In genomic region chr17:76351526-76352071, GRCh38 we compare ENCODE assay signal across 10 cellular contexts. TPM values are rescaled to one million over a fixed set of nuclear protein-coding genes. Genes with fewer than 3 reads are reported as not detected.
DNase-seq lines count a peak whose midpoint lies in the region; ATAC-seq and TF ChIP-seq lines count a peak whose summit lies in the region.
"Had no signal": no experiment of that assay in that cellular context is flagged by ENCODE, and none has a peak within 500 bp of the region (broad histone marks: within the 10 kb centered on the region; RNA-seq: fewer than 3 reads in every experiment).

No MANE protein-coding gene starts in this region.

- no peaks in the 10 kb centered on the region for H3K27me3 Mint-ChIP-seq in CD4-positive, alpha-beta T cell
- no peaks in the 10 kb centered on the region for H3K27me3 Mint-ChIP-seq in activated naive CD8-positive, alpha-beta T cell treated with anti-CD3 and anti-CD28 coated beads for 36 hours
- H3K27me3 Mint-ChIP-seq in naive thymus-derived CD4-positive, alpha-beta T cell, result no peaks in the 10 kb centered on the region

- CTCF ChIA-PET in CD4-positive, alpha-beta T cell (lab: Charles Lee), result interaction anchor here (1.2 kb wide), 1 partner anchor 46 kb away, joined by 3 read pairs; no protein-coding TSS in a partner anchor
- CTCF ChIA-PET in HEK293 (lab: Yijun Ruan, JAX), result interaction anchor here (0.9 to 3.5 kb wide), 6 partner anchors 12 to 72 kb away, joined by 3 to 38 read pairs (median 5); partner anchors contain the start of gene SPHK1
- CTCF ChIA-PET in naive thymus-derived CD4-positive, alpha-beta T cell (lab: Charles Lee), result interaction anchor here (0.6 kb wide), 1 partner anchor 244 kb away, joined by 4 read pairs; no protein-coding TSS in a partner anchor

- peaks cover 12% of the 10 kb centered on the region; the same call in 1 of the 2 replicates for H3K4me1 ChIP-seq in HEK293 (ENCODE audit: control insufficient read depth, insufficient read depth, low read length)
- no peaks in the 10 kb centered on the region for H3K4me1 ChIP-seq in naive thymus-derived CD4-positive, alpha-beta T cell (ENCODE audit: control insufficient read depth in 2 of 2, insufficient read depth in 2 of 2, low read length in 2 of 2)

- no peaks in the 10 kb centered on the region for H3K27me3 ChIP-seq in CD4-positive, alpha-beta T cell (ENCODE audit: control insufficient read depth, insufficient read depth, low read length)
- H3K27me3 ChIP-seq in naive thymus-derived CD4-positive, alpha-beta T cell (ENCODE audit: control insufficient read depth in 2 of 2, insufficient read depth in 2 of 2, low read length in 2 of 2), result no peaks in the 10 kb centered on the region
- H3K27me3 ChIP-seq: Peyer's patch had no signal

- no peak overlapping the region for H3K27ac ChIP-seq in CD4-positive, alpha-beta T cell (ENCODE audit: low read depth, low read length)
- H3K27ac ChIP-seq in HEK293 (ENCODE audit: extremely low read depth, low read depth, low read length), result peak overlapping the region; percentile 3; the same call in 1 of the 2 replicates
- no peak overlapping the region for H3K27ac ChIP-seq in naive thymus-derived CD4-positive, alpha-beta T cell (ENCODE audit: low read depth, low read length)
- H3K27ac ChIP-seq: Peyer's patch had no signal

- no peaks in the 10 kb centered on the region for H3K9me3 Mint-ChIP-seq in CD4-positive, alpha-beta T cell
- no peaks in the 10 kb centered on the region for H3K9me3 Mint-ChIP-seq in activated naive CD8-positive, alpha-beta T cell treated with anti-CD3 and anti-CD28 coated beads for 36 hours
- no peaks in the 10 kb centered on the region for H3K9me3 Mint-ChIP-seq in naive thymus-derived CD4-positive, alpha-beta T cell

- no peak for TF ChIP-seq CTCF in CD4-positive, alpha-beta T cell (IDR thresholded peaks at IDR 0.05)
- TF ChIP-seq CTCF in HEK293 (tag by site-specific recombination; IDR thresholded peaks at IDR 0.05), result no peak

- H3K36me3 ChIP-seq in HEK293 (ENCODE audit: control insufficient read depth in 2 of 2, insufficient read depth in 1 of 2, low read length in 2 of 2), result peaks cover 18 to 28% of the 10 kb centered on the region in 2 experiments; a peak in 2 of 3 replicates
- peaks cover 0 to 16% (median 1%) of the 10 kb centered on the region in 3 experiments for H3K36me3 ChIP-seq in naive thymus-derived CD4-positive, alpha-beta T cell (ENCODE audit: control insufficient read depth in 2 of 3, insufficient read depth in 3 of 3, low read length in 3 of 3)

- intact Hi-C loops in CD4-positive, alpha-beta T cell (cut with DNase I, micrococcal nuclease), result loop anchor here (2.0 to 5.0 kb wide), 4 partner anchors 33 to 249 kb away; partner anchors contain the start of genes EXOC7 (in 1 of the 2), SPHK1 (in 1 of the 2) and UBE2O (in 1 of the 2)
- intact Hi-C loops in naive thymus-derived CD4-positive, alpha-beta T cell (cut with micrococcal nuclease), result loop anchor here (5.0 kb wide), 5 partner anchors 101 to 684 kb away; partner anchors contain the start of genes FBF1 (in 1 of the 2), MFSD11 (in 1 of the 2), RECQL5 (in 1 of the 2) and SAP30BP (in 1 of the 2)

- peaks cover 21% of the 10 kb centered on the region for H3K4me1 Mint-ChIP-seq in CD4-positive, alpha-beta T cell (ENCODE audit: low read depth)
- peaks cover 20% of the 10 kb centered on the region for H3K4me1 Mint-ChIP-seq in activated naive CD8-positive, alpha-beta T cell treated with anti-CD3 and anti-CD28 coated beads for 36 hours
- H3K4me1 Mint-ChIP-seq in naive thymus-derived CD4-positive, alpha-beta T cell, result peaks cover 13 to 30% (median 19%) of the 10 kb centered on the region in 7 donors

- H3K36me3 Mint-ChIP-seq in CD4-positive, alpha-beta T cell (ENCODE audit: low read depth), result peaks cover 22% of the 10 kb centered on the region
- peaks cover 10% of the 10 kb centered on the region for H3K36me3 Mint-ChIP-seq in activated naive CD8-positive, alpha-beta T cell treated with anti-CD3 and anti-CD28 coated beads for 36 hours
- peaks cover 4 to 14% (median 10%) of the 10 kb centered on the region in 5 donors for H3K36me3 Mint-ChIP-seq in naive thymus-derived CD4-positive, alpha-beta T cell

- DNase-seq in CD4-positive, alpha-beta T cell, result no peak
- no peak for DNase-seq in activated naive CD8-positive, alpha-beta T cell treated with anti-CD3 and anti-CD28 coated beads for 36 hours
- no peak for DNase-seq in naive thymus-derived CD4-positive, alpha-beta T cell
- no peak for DNase-seq in Kasumi-1 (lab: John Stamatoyannopoulos, UW)
- no peak for DNase-seq in amygdala (lab: John Stamatoyannopoulos, UW)
- DNase-seq: activated CD4-positive, alpha-beta T cell treated with anti-CD3 and anti-CD28 coated beads for 4 hours; occipital lobe; Peyer's patch had no signal

- no peak overlapping the region for H3K27ac Mint-ChIP-seq in CD4-positive, alpha-beta T cell
- no peak overlapping the region for H3K27ac Mint-ChIP-seq in activated naive CD8-positive, alpha-beta T cell treated with anti-CD3 and anti-CD28 coated beads for 36 hours
- peak overlapping the region in 1 of 9 donors; percentile 60 for H3K27ac Mint-ChIP-seq in naive thymus-derived CD4-positive, alpha-beta T cell

- peak overlapping the region; percentile 93 for H3K4me3 Mint-ChIP-seq in CD4-positive, alpha-beta T cell
- peak overlapping the region; percentile 14 for H3K4me3 Mint-ChIP-seq in activated naive CD8-positive, alpha-beta T cell treated with anti-CD3 and anti-CD28 coated beads for 36 hours
- H3K4me3 Mint-ChIP-seq in naive thymus-derived CD4-positive, alpha-beta T cell, result peak overlapping the region; percentile 15 to 95 (median 84)

- ATAC-seq in CD4-positive, alpha-beta T cell (ENCODE audit: poor library complexity), result no peak
- no peak for ATAC-seq in naive thymus-derived CD4-positive, alpha-beta T cell
- no peak for ATAC-seq in HG02623 (IDR thresholded peaks at IDR 0.05; ENCODE audit: unreplicated experiment)

- H3K4me3 ChIP-seq in HEK293 (ENCODE audit: low read depth, low read length), result no peak overlapping the region
- H3K4me3 ChIP-seq in naive thymus-derived CD4-positive, alpha-beta T cell (ENCODE audit: low read length), result no peak overlapping the region
- H3K4me3 ChIP-seq: Peyer's patch had no signal

- no peaks in the 10 kb centered on the region for H3K9me3 ChIP-seq in CD4-positive, alpha-beta T cell (ENCODE audit: control insufficient read depth, low read length)
- no peaks in the 10 kb centered on the region for H3K9me3 ChIP-seq in HEK293 (ENCODE audit: control insufficient read depth, insufficient read depth, low read depth, low read length)
- no peaks in the 10 kb centered on the region for H3K9me3 ChIP-seq in naive thymus-derived CD4-positive, alpha-beta T cell (ENCODE audit: control insufficient read depth in 2 of 3, low read length in 3 of 3)
- H3K9me3 ChIP-seq: Peyer's patch had no signal

- POLR2A ChIA-PET in CD4-positive, alpha-beta T cell (lab: Charles Lee), result interaction anchor here (3.0 kb wide), 1 partner anchor 33 kb away, joined by 37 read pairs; the partner anchor contains the start of gene SPHK1
- POLR2A ChIA-PET in HEK293 (lab: Yijun Ruan, JAX), result interaction anchor here (0.6 to 2.9 kb wide), 3 partner anchors 11 to 29 kb away, joined by 3 to 31 read pairs (median 9); no protein-coding TSS in a partner anchor
- POLR2A ChIA-PET in naive thymus-derived CD4-positive, alpha-beta T cell (lab: Charles Lee), result interaction anchor here (1.0 to 1.6 kb wide), 2 partner anchors 14 to 33 kb away, joined by 3 to 4 read pairs; partner anchors contain the start of gene SPHK1

TF ChIP-seq in HEK293, 187 proteins besides CTCF, POLR2A, EP300 and RAD21 (continues in another document):
- TF ChIP-seq KLF8 (tag by site-specific recombination; IDR thresholded peaks at IDR 0.05), result no peak
- TF ChIP-seq ZNF214 (tag by site-specific recombination; IDR thresholded peaks at IDR 0.05; ENCODE audit: borderline replicate concordance), result no peak
- TF ChIP-seq, protein P1, sequence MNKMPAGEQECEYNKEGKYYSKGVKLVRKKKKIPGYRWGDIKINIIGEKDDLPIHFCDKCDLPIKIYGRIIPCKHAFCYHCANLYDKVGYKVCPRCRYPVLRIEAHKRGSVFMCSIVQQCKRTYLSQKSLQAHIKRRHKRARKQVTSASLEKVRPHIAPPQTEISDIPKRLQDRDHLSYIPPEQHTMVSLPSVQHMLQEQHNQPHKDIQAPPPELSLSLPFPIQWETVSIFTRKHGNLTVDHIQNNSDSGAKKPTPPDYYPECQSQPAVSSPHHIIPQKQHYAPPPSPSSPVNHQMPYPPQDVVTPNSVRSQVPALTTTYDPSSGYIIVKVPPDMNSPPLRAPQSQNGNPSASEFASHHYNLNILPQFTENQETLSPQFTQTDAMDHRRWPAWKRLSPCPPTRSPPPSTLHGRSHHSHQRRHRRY (tag by site-specific recombination; IDR thresholded peaks at IDR 0.05), result no peak
- no peak for TF ChIP-seq ZFP41 (tag by site-specific recombination; IDR thresholded peaks at IDR 0.05; ENCODE audit: borderline replicate concordance)
- TF ChIP-seq ZNF585B (tag by site-specific recombination; IDR thresholded peaks at IDR 0.05), result no peak
- no peak for TF ChIP-seq RBAK (tag by site-specific recombination; IDR thresholded peaks at IDR 0.05)
- TF ChIP-seq ZNF2 (tag by site-specific recombination; IDR thresholded peaks at IDR 0.05), result peak; percentile 68; the same call in 1 of the 2 replicates

RNA-seq across cellular contexts. Expression of gene PRPSAP1, which starts 2.1 kb away (rescaled TPM):
- total RNA-seq in CD4-positive, alpha-beta T cell, result 10 to 100 TPM; 10.8 to 12.1 TPM
- 10 to 100 TPM; 30.9 to 31.3 TPM for total RNA-seq in activated naive CD8-positive, alpha-beta T cell treated with anti-CD3 and anti-CD28 coated beads for 36 hours
- total RNA-seq in naive thymus-derived CD4-positive, alpha-beta T cell, result 10 to 100 TPM; 19.6 to 55.9 (median 45.8) TPM
- polyA plus RNA-seq in naive thymus-derived CD4-positive, alpha-beta T cell, result 10 to 100 TPM; 53.3 to 59.1 TPM

RNA-seq across cellular contexts. Expression of gene SPHK1, which starts 32.8 kb away (rescaled TPM):
- total RNA-seq in CD4-positive, alpha-beta T cell, result 1 to 10 TPM in 1 of 2 experiments, under 1 TPM in 1; 0.45 to 1.1 TPM
- total RNA-seq in activated naive CD8-positive, alpha-beta T cell treated with anti-CD3 and anti-CD28 coated beads for 36 hours, result 10 to 100 TPM; 10.9 to 12.0 TPM
- 10 to 100 TPM in 1 of 5 experiments, 1 to 10 TPM in 2, under 1 TPM in 2; 0.43 to 14.1 (median 1.9) TPM for total RNA-seq in naive thymus-derived CD4-positive, alpha-beta T cell
- under 1 TPM; 0.45 to 0.46 TPM for polyA plus RNA-seq in naive thymus-derived CD4-positive, alpha-beta T cell

RNA-seq across cellular contexts. Expression of gene QRICH2, which starts 43.5 kb away (rescaled TPM):
- 1 to 10 TPM; 1.8 to 2.1 TPM for total RNA-seq in CD4-positive, alpha-beta T cell
- total RNA-seq in activated naive CD8-positive, alpha-beta T cell treated with anti-CD3 and anti-CD28 coated beads for 36 hours, result 1 to 10 TPM in 1 of 2 experiments, under 1 TPM in 1; 0.87 to 1.6 TPM
- total RNA-seq in naive thymus-derived CD4-positive, alpha-beta T cell, result 1 to 10 TPM; 2.1 to 6.8 (median 4.0) TPM
- under 1 TPM; 0.09 to 0.71 TPM for polyA plus RNA-seq in naive thymus-derived CD4-positive, alpha-beta T cell

Comparison
In these comparisons a context has a peak if more than half of its experiments do, and no peak if none do; other contexts are left out.
1. H3K4me3 Mint-ChIP-seq: peak in every context shown above with its lines; median percentile 93 in CD4-positive, alpha-beta T cell; 84 in naive thymus-derived CD4-positive, alpha-beta T cell; 14 in activated naive CD8-positive, alpha-beta T cell treated with anti-CD3 and anti-CD28 coated beads for 36 hours.